21 cellular contexts compared by ENCODE assay signal in genomic region chr13:112972867-112973576, GRCh38. TPM values are rescaled to one million over a fixed set of nuclear protein-coding genes. Genes with fewer than 3 reads are reported as not detected.
DNase-seq lines count a peak whose midpoint lies in the region; ATAC-seq and TF ChIP-seq lines count a peak whose summit lies in the region.
"Had no signal": no experiment of that assay in that cellular context is flagged by ENCODE, and none has a peak within 500 bp of the region (broad histone marks: within the 10 kb centered on the region; RNA-seq: fewer than 3 reads in every experiment).

No MANE protein-coding gene starts in this region.

- no peaks in the 10 kb centered on the region for H4K20me1 ChIP-seq in neural cell (ENCODE audit: insufficient read depth)

- H3K79me2 ChIP-seq in neural cell (replicated peaks; ENCODE audit: insufficient read depth, low read length) = peaks cover 33% of the 10 kb centered on the region

- H3K4me3 ChIP-seq in neural cell (ENCODE audit: low read length) = peak overlapping the region; percentile 72
- H3K4me3 ChIP-seq: BLaER1, prostate gland, SJSA1 had no signal

- no peaks in the 10 kb centered on the region for H3K9me2 ChIP-seq in neural cell (ENCODE audit: insufficient read depth, low read length)

- no peaks in the 10 kb centered on the region for H3K27me3 ChIP-seq in neural cell (ENCODE audit: insufficient read depth, low read depth, low read length)

- TF ChIP-seq POLR2A in erythroblast (IDR thresholded peaks at IDR 0.05; ENCODE audit: low read length) = no peak

- H3K9ac ChIP-seq in neural cell (ENCODE audit: low read length) = no peak overlapping the region
- H3K9ac ChIP-seq: BLaER1 had no signal

- peaks cover 0 to 7% of the 10 kb centered on the region in 2 donors for H3K9me3 Mint-ChIP-seq in natural killer cell
- H3K9me3 Mint-ChIP-seq: activated T-cell treated with anti-CD3 and anti-CD28 coated beads, Interleukin-2, amount 50 U/mL, for 4 hours had no signal

- intact Hi-C loops in natural killer cell (cut with micrococcal nuclease) = no loop called here

- no peak overlapping the region for H2AFZ ChIP-seq in neural cell (ENCODE audit: low read depth, low read length)

- ATAC-seq in HG02870 (IDR thresholded peaks at IDR 0.05; ENCODE audit: unreplicated experiment) (no peak), natural killer cell (no peak)
- ATAC-seq: activated CD8-positive, alpha-beta T cell treated with anti-CD3 and anti-CD28 coated beads for 36 hours; activated T-cell treated with anti-CD3 and anti-CD28 coated beads, Interleukin-2, amount 50 U/mL, for 4 hours; naive thymus-derived CD4-positive, alpha-beta T cell; stimulated activated naive B cell treated with anti-CD40 and anti-IgM and Interleukin-4, amounts not matched to agents 10 μg/mL and 1 μg/mL and 100 μg/mL, for 72 hours; WTC11 had no signal

- peaks cover 11 to 14% of the 10 kb centered on the region in 2 donors for H3K4me1 Mint-ChIP-seq in natural killer cell

- H3K36me3 Mint-ChIP-seq in natural killer cell = no peaks in the 10 kb centered on the region
- H3K36me3 Mint-ChIP-seq: activated naive CD8-positive, alpha-beta T cell treated with anti-CD3 and anti-CD28 coated beads, Interleukin-2, amount 10 ng/mL, durations not matched to agents 7 days and 5 days; WTC11 had no signal

- H3F3A ChIP-seq in neural cell (ENCODE audit: insufficient read depth, low read length, poor library complexity, severe bottlenecking) = no peaks in the 10 kb centered on the region

- TF ChIP-seq EP300 in neural cell (conservative IDR thresholded peaks at IDR 0.05; ENCODE audit: poor library complexity, severe bottlenecking) = no peak

- TF ChIP-seq CTCF in neural cell (IDR thresholded peaks at IDR 0.05; ENCODE audit: poor library complexity, severe bottlenecking) = no peak
- no peak for TF ChIP-seq CTCF in natural killer cell (IDR thresholded peaks at IDR 0.05)

- no peak overlapping the region for H3K27ac Mint-ChIP-seq in natural killer cell
- H3K27ac Mint-ChIP-seq: activated CD8-positive, alpha-beta T cell treated with anti-CD3 and anti-CD28 coated beads for 36 hours; naive thymus-derived CD4-positive, alpha-beta T cell; stimulated activated naive B cell treated with anti-CD40 and anti-IgM and Interleukin-4, amounts not matched to agents 10 μg/mL and 1 μg/mL and 100 μg/mL, for 72 hours; WTC11 had no signal

- peak; percentile 68 for DNase-seq in DMS53 (lab: John Stamatoyannopoulos, UW)
- DNase-seq in DMS53 treated with DMSO at 0.1 percent for 48 hours (lab: John Stamatoyannopoulos, UW; ENCODE audit: unreplicated experiment) = no peak
- DNase-seq in HT-29 (ENCODE audit: low spot score) = peak; percentile 40
- peak; percentile 58 for DNase-seq in NCI-H748 treated with DMSO at 0.1 percent for 48 hours (lab: John Stamatoyannopoulos, UW)
- DNase-seq in natural killer cell = no peak
- DNase-seq in erythroblast (lab: John Stamatoyannopoulos, UW) = no peak
- DNase-seq: 8988T; activated CD8-positive, alpha-beta T cell treated with anti-CD3 and anti-CD28 coated beads for 36 hours; activated naive CD8-positive, alpha-beta T cell treated with anti-CD3 and anti-CD28 coated beads, Interleukin-2, amount 10 ng/mL, durations not matched to agents 7 days and 5 days; activated T-cell treated with anti-CD3 and anti-CD28 coated beads, Interleukin-2, amount 50 U/mL, for 4 hours; naive thymus-derived CD4-positive, alpha-beta T cell; OCI-M1; stimulated activated naive B cell treated with anti-CD40 and anti-IgM and Interleukin-4, amounts not matched to agents 10 μg/mL and 1 μg/mL and 100 μg/mL, for 72 hours; T-helper 2 cell; trophoblast cell had no signal

- H3K27ac ChIP-seq in neural cell (ENCODE audit: low read length) = no peak overlapping the region
- H3K27ac ChIP-seq: BLaER1, prostate gland, SJSA1 had no signal

- no peak for TF ChIP-seq RAD21 in neural cell (conservative IDR thresholded peaks at IDR 0.05)

- peaks cover 3% of the 10 kb centered on the region for H3K9me3 ChIP-seq in neural cell (ENCODE audit: low read length)
- H3K9me3 ChIP-seq: prostate gland, SJSA1 had no signal

- H3K27me3 Mint-ChIP-seq in natural killer cell (ENCODE audit: low read depth in 2 of 2) = peaks cover 21 to 31% of the 10 kb centered on the region in 2 donors
- H3K27me3 Mint-ChIP-seq: activated CD8-positive, alpha-beta T cell treated with anti-CD3 and anti-CD28 coated beads for 36 hours had no signal

- no peak overlapping the region for H3K4me2 ChIP-seq in neural cell (ENCODE audit: low read length)
- H3K4me2 ChIP-seq: BLaER1 had no signal

- H3K36me3 ChIP-seq in neural cell (ENCODE audit: insufficient read depth, low read length) = no peaks in the 10 kb centered on the region
- H3K36me3 ChIP-seq: BLaER1, prostate gland, SJSA1 had no signal

- H3K4me3 Mint-ChIP-seq in natural killer cell = no peak overlapping the region
- H3K4me3 Mint-ChIP-seq: activated CD8-positive, alpha-beta T cell treated with anti-CD3 and anti-CD28 coated beads for 36 hours; activated naive CD8-positive, alpha-beta T cell treated with anti-CD3 and anti-CD28 coated beads, Interleukin-2, amount 10 ng/mL, durations not matched to agents 7 days and 5 days; activated T-cell treated with anti-CD3 and anti-CD28 coated beads, Interleukin-2, amount 50 U/mL, for 4 hours; stimulated activated naive B cell treated with anti-CD40 and anti-IgM and Interleukin-4, amounts not matched to agents 10 μg/mL and 1 μg/mL and 100 μg/mL, for 72 hours; WTC11 had no signal

TF ChIP-seq in neural cell, 6 proteins besides CTCF, POLR2A, EP300 and RAD21:
- TF ChIP-seq SMC3 (conservative IDR thresholded peaks at IDR 0.05; ENCODE audit: poor library complexity) = no peak
- TF ChIP-seq MXI1 (conservative IDR thresholded peaks at IDR 0.05; ENCODE audit: poor library complexity, severe bottlenecking) = no peak
- TF ChIP-seq REST (IDR thresholded peaks at IDR 0.05; ENCODE audit: borderline replicate concordance) = no peak
- no peak for TF ChIP-seq EZH2 (IDR thresholded peaks at IDR 0.05; ENCODE audit: borderline replicate concordance, insufficient read depth, low read length, poor library complexity, severe bottlenecking)
- no peak for TF ChIP-seq POLR2AphosphoS5 (IDR thresholded peaks at IDR 0.05)
- TF ChIP-seq TAF1 (IDR thresholded peaks at IDR 0.05; ENCODE audit: low read depth) = no peak
TF ChIP-seq in neural cell: peak in this region for 0.

RNA-seq across cellular contexts. Expression of gene MCF2L, which starts 4.0 kb away (rescaled TPM):
- total RNA-seq in HT-29 (2014; rRNA removed; shearing (Covaris generic)) = 46.7 and 53.2 TPM in 2 replicates
- 88.0 and 95.2 TPM in 2 replicates for polyA plus RNA-seq in neural cell
- polyA minus RNA-seq in neural cell = 123 and 129 TPM in 2 replicates
- 1 to 10 TPM; 1.7 to 3.0 (median 3.0) TPM for total RNA-seq in natural killer cell

Comparison
In these comparisons a context has a peak if more than half of its experiments do, and no peak if none do; other contexts are left out.
1. DNase-seq: peak in DMS53 (single experiment), HT-29 (single experiment) and NCI-H748 treated with DMSO at 0.1 percent for 48 hours (single experiment); none in DMS53 treated with DMSO at 0.1 percent for 48 hours (single experiment), natural killer cell (single experiment) and erythroblast (0 of 2).
2. RNA of gene MCF2L, which starts 4.0 kb away (total RNA-seq): 46.7 to 53.2 TPM in HT-29; 1.7 to 3.0 TPM in natural killer cell; every median in the first group is over 10 times any median in the second.